ENCODE assay signal across 18 cellular contexts in the genomic region with DNA sequence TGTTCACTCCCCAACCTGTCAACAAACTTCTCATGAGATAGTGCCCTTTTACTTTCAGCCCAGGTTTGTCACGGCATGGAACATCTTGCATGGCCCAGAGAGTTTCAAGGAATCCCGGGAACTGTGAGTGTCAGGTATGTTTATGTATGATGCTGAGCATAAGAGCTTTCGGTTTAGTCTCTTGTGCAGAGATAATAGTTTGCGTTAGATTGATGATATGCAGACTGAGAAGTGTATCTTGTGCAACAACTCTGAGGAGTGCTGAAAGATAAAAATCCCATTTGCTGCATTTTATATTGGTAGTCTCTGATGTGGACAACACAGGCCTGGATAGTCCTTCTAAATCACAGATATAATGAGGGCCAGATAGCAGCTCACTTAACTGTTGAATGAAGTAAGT.
DNase-seq lines count a peak whose midpoint lies in the region; ATAC-seq and TF ChIP-seq lines count a peak whose summit lies in the region.
"Had no signal": no experiment of that assay in that cellular context is flagged by ENCODE, and none has a peak within 500 bp of the region (broad histone marks: within the 10 kb centered on the region; RNA-seq: fewer than 3 reads in every experiment).

No MANE protein-coding gene starts in this region.

- no peak overlapping the region for H3K27ac ChIP-seq in cardiac muscle cell
- no peak overlapping the region for H3K27ac ChIP-seq in right cardiac atrium (ENCODE audit: low read length)
- no peak overlapping the region for H3K27ac ChIP-seq in SK-N-SH (ENCODE audit: low read depth in 2 of 2, low read length in 1 of 2)
- H3K27ac ChIP-seq in neural progenitor cell: no peak overlapping the region
- H3K27ac ChIP-seq in foreskin keratinocyte: no peak overlapping the region
- H3K27ac ChIP-seq: 22Rv1, A549, BLaER1, GM23248 had no signal

- no peak overlapping the region for H3K4me3 Mint-ChIP-seq in neural progenitor cell
- H3K4me3 Mint-ChIP-seq: CD14-positive monocyte; CD4-positive, alpha-beta memory T cell had no signal

- POLR2A ChIA-PET in SK-N-SH (lab: Yijun Ruan, JAX): no interaction called here

- H3K9me3 ChIP-seq in cardiac muscle cell (ENCODE audit: low read depth) (no peaks in the 10 kb centered on the region), right cardiac atrium (ENCODE audit: control insufficient read depth, low read length) (no peaks in the 10 kb centered on the region), SK-N-SH (no peaks in the 10 kb centered on the region), neural progenitor cell (ENCODE audit: low read depth) (no peaks in the 10 kb centered on the region)
- H3K9me3 ChIP-seq: A549, BLaER1 had no signal

- peak; percentile 37 to 59 for DNase-seq in cardiac muscle cell (ENCODE audit: low read depth in 1 of 2, low spot score in 1 of 2)
- DNase-seq in right cardiac atrium: no peak
- DNase-seq in SK-N-SH: no peak
- peak; percentile 33 for DNase-seq in choroid plexus epithelial cell (ENCODE audit: low read depth)
- no peak for DNase-seq in neural progenitor cell (ENCODE audit: low spot score)
- no peak for DNase-seq in ACHN
- no peak for DNase-seq in foreskin melanocyte
- no peak for DNase-seq in foreskin keratinocyte
- DNase-seq: CD4-positive, alpha-beta memory T cell; DMS153; DMS79; GDM1; GM23248; HCEC 1CT had no signal

- H3K4me1 Mint-ChIP-seq in neural progenitor cell: no peaks in the 10 kb centered on the region
- H3K4me1 Mint-ChIP-seq: CD14-positive monocyte; CD4-positive, alpha-beta memory T cell had no signal

- H3K4me1 ChIP-seq in cardiac muscle cell (ENCODE audit: low read depth) (peaks cover 11% of the 10 kb centered on the region), right cardiac atrium (ENCODE audit: control insufficient read depth, insufficient read depth, low read length) (no peaks in the 10 kb centered on the region), SK-N-SH (ENCODE audit: control insufficient read depth in 1 of 2, insufficient read depth in 2 of 2, low read depth in 1 of 2, low read length in 1 of 2) (peaks cover 0 to 8% of the 10 kb centered on the region in 2 experiments; a peak in 2 of 4 replicates), neural progenitor cell (peaks cover 7% of the 10 kb centered on the region), foreskin keratinocyte (no peaks in the 10 kb centered on the region)
- H3K4me1 ChIP-seq: A549, BLaER1 had no signal

- no peak for TF ChIP-seq EP300 in SK-N-SH (IDR thresholded peaks at IDR 0.05; ENCODE audit: borderline replicate concordance in 1 of 2, low read depth in 1 of 2, low read length in 1 of 2)

- H3K36me3 Mint-ChIP-seq in neural progenitor cell: no peaks in the 10 kb centered on the region
- H3K36me3 Mint-ChIP-seq: CD14-positive monocyte; CD4-positive, alpha-beta memory T cell had no signal

- H3K27me3 ChIP-seq in cardiac muscle cell (peaks cover 23% of the 10 kb centered on the region), right cardiac atrium (ENCODE audit: control insufficient read depth, insufficient read depth) (no peaks in the 10 kb centered on the region), SK-N-SH (ENCODE audit: insufficient read depth) (no peaks in the 10 kb centered on the region), neural progenitor cell (no peaks in the 10 kb centered on the region), foreskin keratinocyte (no peaks in the 10 kb centered on the region)
- H3K27me3 ChIP-seq: BLaER1 had no signal

- H3K27me3 Mint-ChIP-seq in neural progenitor cell (ENCODE audit: insufficient read depth, low read depth): no peaks in the 10 kb centered on the region
- H3K27me3 Mint-ChIP-seq: CD4-positive, alpha-beta memory T cell had no signal

- H3K79me2 ChIP-seq in SK-N-SH (ENCODE audit: insufficient read depth) (no peaks in the 10 kb centered on the region), neural progenitor cell (ENCODE audit: low read depth) (no peaks in the 10 kb centered on the region)

- CTCF ChIA-PET in SK-N-SH (lab: Yijun Ruan, JAX): interaction anchor here (1.6 kb wide), 1 partner anchor 20 kb away, joined by 3 read pairs; no protein-coding TSS in a partner anchor

- TF ChIP-seq RAD21 in SK-N-SH (IDR thresholded peaks at IDR 0.05; ENCODE audit: low read length): no peak

- H3K4me2 ChIP-seq in SK-N-SH (no peak overlapping the region), neural progenitor cell (peak overlapping the region; percentile 12)
- H3K4me2 ChIP-seq: A549, BLaER1 had no signal

- no peaks in the 10 kb centered on the region for H3K9me3 Mint-ChIP-seq in neural progenitor cell

- in situ Hi-C loops in ACHN (cut with HindIII; ENCODE audit: low pct_ligation_motif_present, low pct_unique_long_range_greater_than_20kb, low sequenced_read_pairs): no loop called here

- WGBS in right cardiac atrium: 60% methylated on average over 4 of the region's 4 CpGs
- 37% methylated on average over 4 of the region's 4 CpGs for WGBS in SK-N-SH (ENCODE audit: low lambda C conversion rate)

- H2AFZ ChIP-seq in SK-N-SH (ENCODE audit: low read depth) (no peak overlapping the region; the same call in 1 of the 2 replicates), neural progenitor cell (replicated peaks) (no peak overlapping the region)
- H2AFZ ChIP-seq: GM23248 had no signal

- no peaks in the 10 kb centered on the region for H3K9me2 ChIP-seq in SK-N-SH

- H3F3A ChIP-seq in SK-N-SH (replicated peaks; ENCODE audit: insufficient read depth): peaks cover 2% of the 10 kb centered on the region
- H3F3A ChIP-seq in neural progenitor cell (ENCODE audit: low read depth): no peaks in the 10 kb centered on the region

- ATAC-seq in right cardiac atrium (no peak), foreskin keratinocyte (no peak)
- ATAC-seq: A549 had no signal

- H3K4me3 ChIP-seq in cardiac muscle cell (no peak overlapping the region), right cardiac atrium (ENCODE audit: low read length) (no peak overlapping the region), SK-N-SH (ENCODE audit: low read depth in 2 of 2, low read length in 1 of 2) (no peak overlapping the region), choroid plexus epithelial cell (ENCODE audit: low read depth, low read length) (no peak overlapping the region), neural progenitor cell (no peak overlapping the region)
- H3K4me3 ChIP-seq: A549, BLaER1, GM23248 had no signal

- no peak overlapping the region for H3K9ac ChIP-seq in SK-N-SH
- H3K9ac ChIP-seq in neural progenitor cell: no peak overlapping the region
- H3K9ac ChIP-seq: BLaER1, GM23248 had no signal

- intact Hi-C loops in right cardiac atrium (cut with DNase I): no loop called here

- H4K20me1 ChIP-seq in SK-N-SH (ENCODE audit: insufficient read depth) (no peaks in the 10 kb centered on the region), neural progenitor cell (ENCODE audit: low read depth) (no peaks in the 10 kb centered on the region)
- H4K20me1 ChIP-seq: BLaER1 had no signal

- H3K36me3 ChIP-seq in cardiac muscle cell: no peaks in the 10 kb centered on the region
- H3K36me3 ChIP-seq in SK-N-SH (replicated peaks in 1 of 2; ENCODE audit: control insufficient read depth in 1 of 2, insufficient read depth in 2 of 2, low read length in 1 of 2): no peaks in the 10 kb centered on the region
- no peaks in the 10 kb centered on the region for H3K36me3 ChIP-seq in neural progenitor cell
- H3K36me3 ChIP-seq: BLaER1 had no signal

- no peak for TF ChIP-seq CTCF in cardiac muscle cell (IDR thresholded peaks at IDR 0.05; ENCODE audit: low read depth, low read length)
- no peak for TF ChIP-seq CTCF in SK-N-SH (IDR thresholded peaks at IDR 0.05)
- no peak for TF ChIP-seq CTCF in choroid plexus epithelial cell (conservative IDR thresholded peaks at IDR 0.05; ENCODE audit: low read depth, low read length)
- TF ChIP-seq CTCF in neural progenitor cell (IDR thresholded peaks at IDR 0.05): no peak
- TF ChIP-seq CTCF in foreskin keratinocyte (conservative IDR thresholded peaks at IDR 0.05): no peak

- H3K27ac Mint-ChIP-seq in neural progenitor cell: no peak overlapping the region
- H3K27ac Mint-ChIP-seq: CD14-positive monocyte; CD4-positive, alpha-beta memory T cell had no signal

TF ChIP-seq in SK-N-SH, 30 proteins besides CTCF, POLR2A, EP300 and RAD21:
- TF ChIP-seq PBX3 (IDR thresholded peaks at IDR 0.05) (peak; percentile 43), RXRA (IDR thresholded peaks at IDR 0.05; ENCODE audit: borderline replicate concordance, low read depth) (no peak), TEAD4 (IDR thresholded peaks at IDR 0.05; ENCODE audit: borderline replicate concordance, insufficient read depth) (no peak), ELF1 (IDR thresholded peaks at IDR 0.05) (no peak), TCF12 (IDR thresholded peaks at IDR 0.05) (peak; percentile 43; the same call in 1 of the 2 replicates), NRF1 (IDR thresholded peaks at IDR 0.05; ENCODE audit: low read depth, low read length) (no peak), JUND (IDR thresholded peaks at IDR 0.05) (no peak)
TF ChIP-seq in SK-N-SH: peak in this region for 2.

Comparison
In these comparisons a context has a peak if more than half of its experiments do, and no peak if none do; other contexts are left out.
1. DNase-seq: peak in cardiac muscle cell (2 of 2) and choroid plexus epithelial cell (single experiment); none in right cardiac atrium (0 of 3), SK-N-SH (single experiment), neural progenitor cell (single experiment), ACHN (single experiment), foreskin melanocyte (single experiment) and foreskin keratinocyte (0 of 2).